In the genomic region with DNA sequence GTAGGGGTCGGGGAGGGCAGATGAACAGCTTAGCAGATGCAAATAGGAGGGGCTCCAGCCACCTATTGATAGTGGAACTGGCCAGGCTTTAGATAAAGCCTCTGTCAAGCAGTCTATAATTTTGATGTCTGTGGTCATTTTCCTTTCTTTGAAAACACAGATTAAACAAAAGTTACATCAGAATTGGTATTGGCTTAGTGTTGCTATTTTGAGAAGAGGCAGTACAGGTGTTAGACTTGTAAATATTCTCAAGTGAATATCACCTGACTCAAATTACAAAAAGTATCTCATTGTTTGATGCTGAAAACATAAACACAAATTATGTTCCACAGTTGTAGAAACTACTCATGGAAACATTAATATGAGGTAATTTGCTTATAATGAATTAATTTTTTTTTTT, we compare ENCODE assay signal across 17 cellular contexts. TPM values are rescaled to one million over a fixed set of nuclear protein-coding genes. Genes with fewer than 3 reads are reported as not detected.
DNase-seq lines count a peak whose midpoint lies in the region; ATAC-seq lines count a peak whose summit lies in the region.
"Had no signal": no experiment of that assay in that cellular context is flagged by ENCODE, and none has a peak within 500 bp of the region (broad histone marks: within the 10 kb centered on the region; RNA-seq: fewer than 3 reads in every experiment).

No MANE protein-coding gene starts in this region.

- peak overlapping the region; percentile 27 to 57 (median 30) for H3K4me3 Mint-ChIP-seq in immature natural killer cell
- no peak overlapping the region for H3K4me3 Mint-ChIP-seq in activated CD4-positive, alpha-beta memory T cell treated with anti-CD3 and anti-CD28 coated beads for 36 hours
- H3K4me3 Mint-ChIP-seq: activated naive CD8-positive, alpha-beta T cell treated with anti-CD3 and anti-CD28 coated beads, Interleukin-2, amount 10 ng/mL, durations not matched to agents 7 days and 5 days had no signal

- peak; percentile 15 for DNase-seq in NCI-H1105 treated with DMSO at 0.1 percent for 48 hours (lab: John Stamatoyannopoulos, UW)
- no peak for DNase-seq in NCI-H1105 (lab: John Stamatoyannopoulos, UW)
- DNase-seq in COLO668 (lab: John Stamatoyannopoulos, UW; ENCODE audit: unreplicated experiment), result peak; percentile 5
- peak; percentile 6 for DNase-seq in NCI-H748 treated with DMSO at 0.1 percent for 48 hours (lab: John Stamatoyannopoulos, UW)
- DNase-seq in immature natural killer cell, result no peak
- DNase-seq in activated CD4-positive, alpha-beta memory T cell treated with anti-CD3 and anti-CD28 coated beads for 36 hours, result no peak
- no peak for DNase-seq in NK-92 (lab: John Stamatoyannopoulos, UW; ENCODE audit: unreplicated experiment)
- DNase-seq: activated CD4-positive, alpha-beta T cell treated with anti-CD3 and anti-CD28 coated beads for 1 hour; activated naive CD8-positive, alpha-beta T cell treated with anti-CD3 and anti-CD28 coated beads, Interleukin-2, amount 10 ng/mL, durations not matched to agents 7 days and 5 days; foreskin melanocyte; NCI-H1694; NCI-H524; stimulated activated naive CD4-positive, alpha-beta T cell; T1000; upper lobe of left lung had no signal

- CTCF ChIA-PET in activated CD4-positive, alpha-beta memory T cell treated with anti-CD3 and anti-CD28 coated beads for 36 hours (lab: Charles Lee), result interaction anchor here (0.6 to 2.0 kb wide), 2 partner anchors 11 to 1355 kb away, joined by 3 to 10 read pairs; no protein-coding TSS in a partner anchor

- POLR2A ChIA-PET in activated CD4-positive, alpha-beta memory T cell treated with anti-CD3 and anti-CD28 coated beads for 36 hours (lab: Charles Lee), result no interaction called here

- intact Hi-C loops in activated CD4-positive, alpha-beta memory T cell treated with anti-CD3 and anti-CD28 coated beads for 36 hours (cut with micrococcal nuclease), result no loop called here

- H3K27me3 Mint-ChIP-seq in immature natural killer cell (ENCODE audit: low read depth in 3 of 3), result no peaks in the 10 kb centered on the region
- no peaks in the 10 kb centered on the region for H3K27me3 Mint-ChIP-seq in activated CD4-positive, alpha-beta memory T cell treated with anti-CD3 and anti-CD28 coated beads for 36 hours
- H3K27me3 Mint-ChIP-seq: activated naive CD8-positive, alpha-beta T cell treated with anti-CD3 and anti-CD28 coated beads, Interleukin-2, amount 10 ng/mL, durations not matched to agents 7 days and 5 days had no signal

- H3K4me1 Mint-ChIP-seq in immature natural killer cell, result peaks cover 44 to 75% of the 10 kb centered on the region in 2 donors
- peaks cover 56% of the 10 kb centered on the region for H3K4me1 Mint-ChIP-seq in activated CD4-positive, alpha-beta memory T cell treated with anti-CD3 and anti-CD28 coated beads for 36 hours (ENCODE audit: low read depth)

- no peaks in the 10 kb centered on the region for H3K9me3 Mint-ChIP-seq in immature natural killer cell
- H3K9me3 Mint-ChIP-seq in activated CD4-positive, alpha-beta memory T cell treated with anti-CD3 and anti-CD28 coated beads for 36 hours, result no peaks in the 10 kb centered on the region
- H3K9me3 Mint-ChIP-seq: activated naive CD8-positive, alpha-beta T cell treated with anti-CD3 and anti-CD28 coated beads, Interleukin-2, amount 10 ng/mL, durations not matched to agents 7 days and 5 days had no signal

- H3K36me3 Mint-ChIP-seq in immature natural killer cell, result peaks cover 0 to 38% (median 6%) of the 10 kb centered on the region in 3 donors
- peaks cover 45% of the 10 kb centered on the region for H3K36me3 Mint-ChIP-seq in activated CD4-positive, alpha-beta memory T cell treated with anti-CD3 and anti-CD28 coated beads for 36 hours

- no peak for ATAC-seq in GM21786 (IDR thresholded peaks at IDR 0.05; ENCODE audit: unreplicated experiment)

- peak overlapping the region; percentile 24 to 81 (median 50) for H3K27ac Mint-ChIP-seq in immature natural killer cell
- H3K27ac Mint-ChIP-seq in activated CD4-positive, alpha-beta memory T cell treated with anti-CD3 and anti-CD28 coated beads for 36 hours, result no peak overlapping the region
- H3K27ac Mint-ChIP-seq: activated naive CD8-positive, alpha-beta T cell treated with anti-CD3 and anti-CD28 coated beads, Interleukin-2, amount 10 ng/mL, durations not matched to agents 7 days and 5 days had no signal

RNA-seq across cellular contexts. Expression of gene GHRL, which starts 18.1 kb away (rescaled TPM):
- 1 to 10 TPM in 2 of 3 donors, under 1 TPM in 1; 0.94 to 8.3 (median 1.7) TPM for polyA plus RNA-seq in immature natural killer cell
- under 1 TPM in 1 of 2 experiments, not detected in 1; 0.73 TPM for total RNA-seq in activated CD4-positive, alpha-beta memory T cell treated with anti-CD3 and anti-CD28 coated beads for 36 hours
- total RNA-seq: myocyte had no signal

RNA-seq across cellular contexts. Expression of gene TATDN2, which starts 26.3 kb away (rescaled TPM):
- polyA plus RNA-seq in immature natural killer cell, result 10 to 100 TPM in 2 of 3 donors, 1 to 10 TPM in 1; 8.4 to 27.7 (median 10.6) TPM
- 10 to 100 TPM; 36.9 to 39.4 TPM for total RNA-seq in activated CD4-positive, alpha-beta memory T cell treated with anti-CD3 and anti-CD28 coated beads for 36 hours

RNA-seq across cellular contexts. Expression of gene SEC13, which starts 46.3 kb away (rescaled TPM):
- polyA plus RNA-seq in immature natural killer cell, result 100 to 1,000 TPM; 157 to 162 (median 162) TPM
- total RNA-seq in activated CD4-positive, alpha-beta memory T cell treated with anti-CD3 and anti-CD28 coated beads for 36 hours, result 10 to 100 TPM; 95.3 to 95.6 TPM

Comparison
In these comparisons a context has a peak if more than half of its experiments do, and no peak if none do; other contexts are left out.
1. DNase-seq: peak in NCI-H1105 treated with DMSO at 0.1 percent for 48 hours (single experiment), COLO668 (single experiment) and NCI-H748 treated with DMSO at 0.1 percent for 48 hours (single experiment); none in NCI-H1105 (single experiment), immature natural killer cell (0 of 3), activated CD4-positive, alpha-beta memory T cell treated with anti-CD3 and anti-CD28 coated beads for 36 hours (single experiment) and NK-92 (single experiment).